ENCODE assay signal across 20 cellular contexts in the genomic region with DNA sequence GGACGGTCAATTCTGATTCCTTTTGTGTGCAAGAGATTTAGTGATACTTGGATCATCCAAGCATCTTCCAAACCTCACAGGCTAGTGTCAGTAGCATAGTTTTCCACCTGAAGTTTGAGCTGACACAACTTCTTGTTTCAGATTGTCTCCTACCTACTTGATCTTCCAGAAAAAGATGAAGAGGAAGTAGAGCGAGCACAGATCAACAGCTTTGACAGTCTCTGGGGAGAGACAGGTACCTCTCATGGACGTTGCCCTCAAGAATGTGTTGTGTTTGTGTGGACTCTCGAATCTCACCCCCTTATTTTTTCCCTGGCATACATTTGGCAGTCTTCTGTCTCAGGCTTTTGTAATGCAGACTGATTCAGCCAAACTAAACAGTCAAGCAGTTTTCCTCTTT. TPM values are rescaled to one million over a fixed set of nuclear protein-coding genes. Genes with fewer than 3 reads are reported as not detected.
DNase-seq lines count a peak whose midpoint lies in the region; ATAC-seq and TF ChIP-seq lines count a peak whose summit lies in the region.
"Had no signal": no experiment of that assay in that cellular context is flagged by ENCODE, and none has a peak within 500 bp of the region (broad histone marks: within the 10 kb centered on the region; RNA-seq: fewer than 3 reads in every experiment).

No MANE protein-coding gene starts in this region.

- 0 out of 2 replicates have a peak overlapping the region, but pooled peaks have one; percentile 3 for H3K4me2 ChIP-seq in OCI-LY7 (ENCODE audit: low read length)
- H3K4me2 ChIP-seq: PC-9 had no signal

- H3K36me3 ChIP-seq in OCI-LY7 (ENCODE audit: insufficient read depth, low read length): no peaks in the 10 kb centered on the region

- H3K4me1 Mint-ChIP-seq in endothelial cell (ENCODE audit: unreplicated experiment) (peaks cover 24% of the 10 kb centered on the region), mesothelial cell of epicardium (peaks cover 11% of the 10 kb centered on the region)
- H3K4me1 Mint-ChIP-seq: activated naive CD8-positive, alpha-beta T cell treated with anti-CD3 and anti-CD28 coated beads for 36 hours; CD4-positive, CD25-positive, alpha-beta regulatory T cell had no signal

- H3K9me3 Mint-ChIP-seq in endothelial cell (ENCODE audit: unreplicated experiment) (no peaks in the 10 kb centered on the region), mesothelial cell of epicardium (no peaks in the 10 kb centered on the region)
- H3K9me3 Mint-ChIP-seq: activated naive CD8-positive, alpha-beta T cell treated with anti-CD3 and anti-CD28 coated beads for 36 hours; CD4-positive, CD25-positive, alpha-beta regulatory T cell; naive thymus-derived CD8-positive, alpha-beta T cell had no signal

- ATAC-seq in GM18909 (IDR thresholded peaks at IDR 0.05; ENCODE audit: poor library complexity, unreplicated experiment): no peak
- ATAC-seq: naive thymus-derived CD8-positive, alpha-beta T cell had no signal

- H4K20me1 ChIP-seq in OCI-LY7 (ENCODE audit: insufficient read depth, low read length): no peaks in the 10 kb centered on the region

- no peaks in the 10 kb centered on the region for H3K9me2 ChIP-seq in OCI-LY7 (ENCODE audit: insufficient read depth, low read length)

- H3K36me3 Mint-ChIP-seq in endothelial cell (ENCODE audit: low read depth, unreplicated experiment): peaks cover 36% of the 10 kb centered on the region
- peaks cover 33% of the 10 kb centered on the region for H3K36me3 Mint-ChIP-seq in mesothelial cell of epicardium
- H3K36me3 Mint-ChIP-seq: activated naive CD8-positive, alpha-beta T cell treated with anti-CD3 and anti-CD28 coated beads for 36 hours had no signal

- intact Hi-C loops in OCI-LY7 (cut with micrococcal nuclease; ENCODE audit: unreplicated experiment): no loop called here

- H3K9me3 ChIP-seq in AG04450 (ENCODE audit: control insufficient read depth, insufficient read depth, low read length) (no peaks in the 10 kb centered on the region), OCI-LY7 (ENCODE audit: low read length) (no peaks in the 10 kb centered on the region)
- H3K9me3 ChIP-seq: HAP-1, SJSA1 had no signal

- TF ChIP-seq CTCF in AG04450 (IDR thresholded peaks at IDR 0.05; ENCODE audit: low read depth, low read length) (no peak), OCI-LY7 (conservative IDR thresholded peaks at IDR 0.05; ENCODE audit: low read length) (no peak), endothelial cell (IDR thresholded peaks at IDR 0.05; ENCODE audit: unreplicated experiment) (no peak), mesothelial cell of epicardium (IDR thresholded peaks at IDR 0.05; ENCODE audit: unreplicated experiment) (no peak)

- H3K4me3 ChIP-seq in AG04450 (ENCODE audit: low read depth, low read length) (no peak overlapping the region), OCI-LY7 (ENCODE audit: low read depth, low read length, poor library complexity, severe bottlenecking) (no peak overlapping the region)
- H3K4me3 ChIP-seq: dorsolateral prefrontal cortex, HAP-1, PC-9, SJSA1, skin epidermis had no signal

- H3K79me2 ChIP-seq in OCI-LY7 (ENCODE audit: insufficient read depth, low read depth, low read length): no peaks in the 10 kb centered on the region

- DNase-seq in AG04450 (ENCODE audit: low read depth, low spot score) (no peak), OCI-LY7 (ENCODE audit: low spot score) (peak; percentile 18), endothelial cell (ENCODE audit: low spot score) (no peak), mesothelial cell of epicardium (ENCODE audit: low spot score in 2 of 2, unreplicated experiment in 2 of 2) (no peak), NCI-H524 (lab: John Stamatoyannopoulos, UW) (no peak), iPS-NIHi11 (ENCODE audit: low spot score) (no peak), NCI-H345 (lab: John Stamatoyannopoulos, UW) (no peak)
- DNase-seq: activated CD4-positive, alpha-beta T cell treated with anti-CD3 and anti-CD28 coated beads for 1 hour; activated naive CD8-positive, alpha-beta T cell treated with anti-CD3 and anti-CD28 coated beads for 36 hours; CD4-positive, CD25-positive, alpha-beta regulatory T cell; dorsolateral prefrontal cortex; head of caudate nucleus; naive thymus-derived CD8-positive, alpha-beta T cell; NCI-H1417 treated with DMSO at 0.1 percent for 48 hours; PC-9; stimulated activated CD4-positive, alpha-beta T cell treated with anti-CD3 and anti-CD28 coated beads, Interleukin-4, amount 100 ng/mL, for 1 hour had no signal

- H3K27ac Mint-ChIP-seq in endothelial cell (ENCODE audit: unreplicated experiment) (peak overlapping the region; percentile 55), mesothelial cell of epicardium (peak overlapping the region; percentile 28)
- H3K27ac Mint-ChIP-seq: activated naive CD8-positive, alpha-beta T cell treated with anti-CD3 and anti-CD28 coated beads for 36 hours; CD4-positive, CD25-positive, alpha-beta regulatory T cell; naive thymus-derived CD8-positive, alpha-beta T cell had no signal

- peaks cover 2% of the 10 kb centered on the region for H3K27me3 Mint-ChIP-seq in endothelial cell (ENCODE audit: unreplicated experiment)
- no peaks in the 10 kb centered on the region for H3K27me3 Mint-ChIP-seq in mesothelial cell of epicardium (ENCODE audit: low read depth)
- H3K27me3 Mint-ChIP-seq: activated naive CD8-positive, alpha-beta T cell treated with anti-CD3 and anti-CD28 coated beads for 36 hours; CD4-positive, CD25-positive, alpha-beta regulatory T cell; naive thymus-derived CD8-positive, alpha-beta T cell had no signal

- no peak overlapping the region for H2AFZ ChIP-seq in OCI-LY7 (ENCODE audit: low read length)
- H2AFZ ChIP-seq: PC-9 had no signal

- BruUV-seq in OCI-LY7 (replicated peaks; lab: Mats Ljungman, UMichigan): no TSS peak

- CTCF ChIA-PET in AG04450 (lab: Charles Lee) (no interaction called here), OCI-LY7 (lab: Charles Lee; ENCODE audit: unreplicated experiment) (no interaction called here)

- H3K4me1 ChIP-seq in OCI-LY7 (ENCODE audit: insufficient read depth, low read length, poor library complexity, severe bottlenecking): peaks cover 8% of the 10 kb centered on the region
- H3K4me1 ChIP-seq: HAP-1, SJSA1 had no signal

- H3K4me3 Mint-ChIP-seq in endothelial cell (ENCODE audit: unreplicated experiment): no peak overlapping the region
- H3K4me3 Mint-ChIP-seq in mesothelial cell of epicardium: no peak overlapping the region
- H3K4me3 Mint-ChIP-seq: activated naive CD8-positive, alpha-beta T cell treated with anti-CD3 and anti-CD28 coated beads for 36 hours; CD4-positive, CD25-positive, alpha-beta regulatory T cell; naive thymus-derived CD8-positive, alpha-beta T cell had no signal

- H3K27ac ChIP-seq in AG04450 (ENCODE audit: low read depth, low read length) (peak overlapping the region; percentile 13), OCI-LY7 (ENCODE audit: low read depth, low read length, poor library complexity, severe bottlenecking) (no peak overlapping the region)
- H3K27ac ChIP-seq: PC-9, SJSA1 had no signal

- POLR2A ChIA-PET in AG04450 (lab: Yijun Ruan, JAX): no interaction called here
- POLR2A ChIA-PET in OCI-LY7 (lab: Charles Lee): no interaction called here

- H3K27me3 ChIP-seq in AG04450 (ENCODE audit: control insufficient read depth, insufficient read depth, low read length): no peaks in the 10 kb centered on the region
- H3K27me3 ChIP-seq: dorsolateral prefrontal cortex, SJSA1 had no signal

RNA-seq across cellular contexts. Expression of a gene that starts 47.4 kb away (rescaled TPM):
- polyA plus RNA-seq in AG04450 (2011; rRNA removed): 4.9 and 5.3 TPM in 2 replicates
- polyA minus RNA-seq in AG04450 (2011; rRNA and poly(A)+ RNA removed): 7.1 and 10.7 TPM in 2 replicates
- total RNA-seq in OCI-LY7 (2014; rRNA removed; shearing (Covaris generic)): not detected in 2 replicates
- not detected in 2 replicates for total RNA-seq in OCI-LY7 (2022)
- 57.3 TPM for total RNA-seq in endothelial cell (ENCODE audit: unreplicated experiment)
- 20.4 to 21.5 TPM (median 20.5 TPM) in 3 replicates for total RNA-seq in mesothelial cell of epicardium

Comparison
In these comparisons a context has a peak if more than half of its experiments do, and no peak if none do; other contexts are left out.
1. RNA of a gene that starts 47.4 kb away (total RNA-seq): 57.3 TPM in endothelial cell (single experiment) and 20.4 to 21.5 TPM in mesothelial cell of epicardium; not detected in OCI-LY7; every median in the first group is over 10 times any median in the second.